Comparison of ENCODE assay signal across 8 cellular contexts in the genomic region with DNA sequence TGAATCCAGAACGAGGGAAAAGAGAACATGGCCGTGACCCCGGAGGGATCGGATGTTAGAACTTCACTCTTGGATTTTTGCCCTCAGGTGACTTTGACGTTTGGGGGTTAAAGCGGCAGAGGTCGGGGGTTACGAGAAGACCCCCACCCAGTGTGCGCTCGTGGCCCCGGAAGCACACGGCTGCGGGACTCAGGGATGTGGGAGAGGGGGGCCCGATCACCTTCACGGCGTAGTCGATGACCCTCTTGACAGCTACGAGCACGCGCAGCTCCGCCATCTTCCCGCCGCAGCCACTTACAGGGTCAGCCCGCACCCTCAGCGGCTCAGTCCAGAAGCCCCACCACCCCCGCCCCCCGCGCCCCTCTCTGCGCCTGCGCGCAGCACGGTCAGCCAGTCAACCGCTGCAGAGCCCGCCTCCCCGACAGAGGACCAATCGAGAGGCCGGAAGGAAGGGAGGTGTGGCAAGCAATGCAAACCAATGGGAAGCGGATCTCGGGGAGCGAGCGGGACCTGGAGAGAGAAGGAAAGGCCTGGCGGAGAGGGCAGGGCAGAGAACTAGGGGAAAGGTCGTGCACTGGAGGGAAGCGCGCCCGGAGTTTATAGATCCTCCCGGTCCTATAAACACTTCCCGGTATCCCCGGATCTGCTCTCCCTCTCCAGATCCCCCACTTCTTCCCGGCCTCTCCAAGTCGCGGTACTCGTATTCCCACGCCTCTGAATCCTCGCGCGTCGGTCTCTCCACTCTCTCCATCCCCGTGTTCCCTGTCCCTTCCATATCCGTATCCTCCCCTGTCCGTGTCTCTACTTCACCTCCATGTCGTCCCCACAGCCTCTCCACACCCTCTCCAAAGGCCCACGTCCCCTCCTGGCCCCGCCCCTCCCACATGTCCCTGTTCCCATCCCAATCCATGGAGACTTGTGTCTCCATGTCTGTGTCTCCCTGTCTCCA. TPM values are rescaled to one million over a fixed set of nuclear protein-coding genes. Genes with fewer than 3 reads are reported as not detected.
A peak's percentile ranks its signal among the peaks of the same experiment; 100 is the strongest.
DNase-seq lines count a peak whose midpoint lies in the region; ATAC-seq and TF ChIP-seq lines count a peak whose summit lies in the region.

TSS of gene ETFB (minus strand) at position 339 of the 949 bp plus-strand sequence. CDS start at position 277, 62 bp downstream.

- peaks cover 62% of the 10 kb centered on the region for H3K4me1 Mint-ChIP-seq in T-helper 2 cell treated with Interferon-gamma antibody and Interleukin-4, amounts not matched to agents 5 μg/mL and 100 μg/mL, for 36 hours (ENCODE audit: low read depth)

- TF ChIP-seq POLR2A in NB4 (IDR thresholded peaks at IDR 0.05; ENCODE audit: extremely low read depth, insufficient read length) = peak; percentile 85

- intact Hi-C loops in psoas muscle (cut with DNase I) = no loop called here

- TF ChIP-seq CTCF in NB4 (IDR thresholded peaks at IDR 0.05; ENCODE audit: low read depth, low read length) (no peak), right atrium auricular region (IDR thresholded peaks at IDR 0.05) (no peak), psoas muscle (IDR thresholded peaks at IDR 0.05) (no peak)

- peak within 1 kb of the TSS; percentile 89 for H3K4me3 ChIP-seq in H7 (ENCODE audit: insufficient read depth, low read depth, low read length)
- peak within 1 kb of the TSS; percentile 87 for H3K4me3 ChIP-seq in NB4 (ENCODE audit: low read depth, low read length)
- H3K4me3 ChIP-seq in right atrium auricular region = peak within 1 kb of the TSS; percentile 78 to 79
- H3K4me3 ChIP-seq in psoas muscle = peak within 1 kb of the TSS; percentile 78

- H3K4me1 ChIP-seq in right atrium auricular region (peaks cover 0 to 48% of the 10 kb centered on the region in 2 donors), psoas muscle (peaks cover 18% of the 10 kb centered on the region)

- no peaks in the 10 kb centered on the region for H3K9me3 ChIP-seq in right atrium auricular region
- H3K9me3 ChIP-seq in psoas muscle = no peaks in the 10 kb centered on the region

- H3K27me3 ChIP-seq in H7 (ENCODE audit: control insufficient read depth, insufficient read depth, low read length) (no peaks in the 10 kb centered on the region), right atrium auricular region (no peaks in the 10 kb centered on the region), psoas muscle (ENCODE audit: insufficient read depth in 3 of 3, low read length in 2 of 3) (no peaks in the 10 kb centered on the region)

- peak within 1 kb of the TSS; percentile 96 for H3K27ac Mint-ChIP-seq in T-helper 2 cell treated with Interferon-gamma antibody and Interleukin-4, amounts not matched to agents 5 μg/mL and 100 μg/mL, for 36 hours

- 0 to 1% (median 1%) methylated on average over 58 to 64 of the region's 64 CpGs for WGBS in psoas muscle, 3 donors

- peaks cover 18% of the 10 kb centered on the region for H3K36me3 Mint-ChIP-seq in T-helper 2 cell treated with Interferon-gamma antibody and Interleukin-4, amounts not matched to agents 5 μg/mL and 100 μg/mL, for 36 hours (ENCODE audit: low read depth)

- H3K4me3 Mint-ChIP-seq in T-helper 2 cell treated with Interferon-gamma antibody and Interleukin-4, amounts not matched to agents 5 μg/mL and 100 μg/mL, for 36 hours = peak within 1 kb of the TSS; percentile 100

- H3K9me3 Mint-ChIP-seq in T-helper 2 cell treated with Interferon-gamma antibody and Interleukin-4, amounts not matched to agents 5 μg/mL and 100 μg/mL, for 36 hours = no peaks in the 10 kb centered on the region

- no peaks in the 10 kb centered on the region for H3K27me3 Mint-ChIP-seq in T-helper 2 cell treated with Interferon-gamma antibody and Interleukin-4, amounts not matched to agents 5 μg/mL and 100 μg/mL, for 36 hours (ENCODE audit: low read depth)

- DNase-seq in Daoy (ENCODE audit: low read depth) (peak; percentile 99), H7 (peak; percentile 99), NB4 (ENCODE audit: low read depth) (peak; percentile 98), anterior cingulate cortex (lab: John Stamatoyannopoulos, UW) (peak; percentile 69 to 99 (median 96)), right atrium auricular region (ENCODE audit: low spot score) (peak; percentile 99), psoas muscle (peak; percentile 98 to 99), ureter (ENCODE audit: low spot score) (peak; percentile 99)
- peak; percentile 95 for DNase-seq in T-helper 2 cell treated with Interferon-gamma antibody and Interleukin-4, amounts not matched to agents 5 μg/mL and 100 μg/mL, for 36 hours (ENCODE audit: low spot score)

- H3K36me3 ChIP-seq in H7 (replicated peaks; ENCODE audit: control insufficient read depth, insufficient read depth, low read length) = no peaks in the 10 kb centered on the region
- no peaks in the 10 kb centered on the region for H3K36me3 ChIP-seq in right atrium auricular region
- H3K36me3 ChIP-seq in psoas muscle (ENCODE audit: insufficient read depth in 1 of 2, low read depth in 1 of 2) = no peaks in the 10 kb centered on the region

- peak within 1 kb of the TSS; percentile 95 to 99 for H3K27ac ChIP-seq in right atrium auricular region
- H3K27ac ChIP-seq in psoas muscle = peak within 1 kb of the TSS; percentile 89

- peak; percentile 84 to 87 (median 86) for ATAC-seq in psoas muscle

RNA-seq across cellular contexts. Expression of gene ETFB, which starts in this region (rescaled TPM):
- 155 and 193 TPM in 2 replicates for total RNA-seq in Daoy (2014; rRNA removed; shearing (Covaris generic))
- total RNA-seq in H7 (2014; rRNA removed; shearing (Covaris generic)) = 106 and 125 TPM in 2 replicates
- total RNA-seq in right atrium auricular region = 100 to 1,000 TPM; 385 TPM
- total RNA-seq in psoas muscle = 100 to 1,000 TPM in 3 of 4 donors, 10 to 100 TPM in 1; 91.8 to 172 (median 141) TPM
- 100 to 1,000 TPM; 130 to 170 (median 165) TPM for polyA plus RNA-seq in psoas muscle
- total RNA-seq in ureter = 73.4 TPM

Comparison
In these comparisons a context has a peak if more than half of its experiments do, and no peak if none do; other contexts are left out.
1. Peak in every context shown above with its lines: DNase-seq, ATAC-seq, H3K4me3 ChIP-seq and H3K27ac ChIP-seq.